Comparison of ENCODE assay signal across 8 cellular contexts in genomic region chr13:25300861-25301346, GRCh38. TPM values are rescaled to one million over a fixed set of nuclear protein-coding genes. Genes with fewer than 3 reads are reported as not detected.
DNase-seq lines count a peak whose midpoint lies in the region; ATAC-seq, FAIRE-seq and TF ChIP-seq lines count a peak whose summit lies in the region.

No MANE protein-coding gene starts in this region.

- peak overlapping the region; percentile 75 for H3K4me2 ChIP-seq in HCT116 (ENCODE audit: low read length)
- H3K4me2 ChIP-seq in PC-3 (ENCODE audit: low read length), result peak overlapping the region; percentile 85
- peak overlapping the region; percentile 83 for H3K4me2 ChIP-seq in HepG2 (ENCODE audit: low read depth, low read length)

- DNase-seq in D721Med (ENCODE audit: insufficient read length, low spot score), result no peak
- no peak for DNase-seq in HCT116 (ENCODE audit: low read depth, low spot score)
- no peak for DNase-seq in PC-3
- no peak for DNase-seq in bronchial epithelial cell (ENCODE audit: low read depth)
- no peak for DNase-seq in HepG2 (ENCODE audit: low spot score)
- no peak for DNase-seq in GM10248 (ENCODE audit: extremely low spot score)
- no peak for DNase-seq in NCI-H2107 (lab: John Stamatoyannopoulos, UW)

- no peaks in the 10 kb centered on the region for H3F3A ChIP-seq in PC-3 (ENCODE audit: low read length, unreplicated experiment)

- no peaks in the 10 kb centered on the region; the same call in 1 of the 2 replicates for H3K27me3 ChIP-seq in HCT116 (ENCODE audit: insufficient read depth, low read length)
- H3K27me3 ChIP-seq in PC-3 (ENCODE audit: low read length), result no peaks in the 10 kb centered on the region
- H3K27me3 ChIP-seq in bronchial epithelial cell (ENCODE audit: control insufficient read depth, insufficient read depth, low read length), result no peaks in the 10 kb centered on the region
- H3K27me3 ChIP-seq in HepG2 (ENCODE audit: control insufficient read depth in 1 of 2, insufficient read depth in 2 of 2, low read length in 2 of 2), result no peaks in the 10 kb centered on the region; a peak in 1 of 5 replicates

- TF ChIP-seq RAD21 in HCT116 (IDR thresholded peaks at IDR 0.05; ENCODE audit: low read depth) (no peak), HepG2 (CRISPR knock-in tag; IDR thresholded peaks at IDR 0.05) (no peak)

- peak overlapping the region; percentile 54 for H3K27ac ChIP-seq in HCT116 (ENCODE audit: low read depth, low read length)
- H3K27ac ChIP-seq in PC-3 (ENCODE audit: low read length), result no peak overlapping the region
- peak overlapping the region; percentile 80 for H3K27ac ChIP-seq in HepG2 (ENCODE audit: extremely low read length, insufficient read depth, low read length)

- H3K79me2 ChIP-seq in HCT116 (ENCODE audit: insufficient read depth, low read length) (peaks cover 48% of the 10 kb centered on the region), PC-3 (ENCODE audit: low read length) (peaks cover 44% of the 10 kb centered on the region), HepG2 (ENCODE audit: insufficient read depth, low read length) (peaks cover 42% of the 10 kb centered on the region)

- TF ChIP-seq POLR2A in HCT116 (IDR thresholded peaks at IDR 0.05; ENCODE audit: borderline replicate concordance, extremely low read depth, insufficient read depth, insufficient read length) (no peak), HepG2 (IDR thresholded peaks at IDR 0.05; ENCODE audit: insufficient read depth in 1 of 2, low read depth in 2 of 2, low read length in 2 of 2) (no peak)

- WGBS in HepG2 (ENCODE audit: low lambda C conversion rate), result 91% methylated on average over 30 of the region's 33 CpGs

- in situ Hi-C loops in HepG2 (cut with HindIII; ENCODE audit: extremely low pct_ligation_motif_present, low pct_unique_long_range_greater_than_20kb), result no loop called here

- POLR2A ChIA-PET in HCT116 (lab: Charles Lee), result no interaction called here
- POLR2A ChIA-PET in PC-3 (lab: Charles Lee; ENCODE audit: unreplicated experiment), result no interaction called here
- POLR2A ChIA-PET in HepG2 (lab: Yijun Ruan, JAX), result no interaction called here
- POLR2A ChIA-PET in GM10248 (lab: Yijun Ruan, JAX), result no interaction called here

- peak overlapping the region; percentile 86 for H3K27ac Mint-ChIP-seq in stimulated activated naive CD8-positive, alpha-beta T cell treated with anti-CD3 and anti-CD28 coated beads, Interleukin-15, Interleukin-2, amounts not matched to agents 100 ng/mL and 50 ng/mL, for 24 hours

- peaks cover 32% of the 10 kb centered on the region for H3K36me3 Mint-ChIP-seq in stimulated activated naive CD8-positive, alpha-beta T cell treated with anti-CD3 and anti-CD28 coated beads, Interleukin-15, Interleukin-2, amounts not matched to agents 100 ng/mL and 50 ng/mL, for 24 hours (ENCODE audit: low read depth)

- CTCF ChIA-PET in HCT116 (lab: Charles Lee), result no interaction called here
- CTCF ChIA-PET in PC-3 (lab: Charles Lee), result no interaction called here
- CTCF ChIA-PET in HepG2 (lab: Yijun Ruan, JAX; ENCODE audit: low intra/inter-chr PET ratio, low total read pairs), result no interaction called here
- CTCF ChIA-PET in GM10248 (lab: Yijun Ruan, JAX), result no interaction called here

- peaks cover 15% of the 10 kb centered on the region; the same call in 1 of the 2 replicates for H4K20me1 ChIP-seq in HCT116 (ENCODE audit: insufficient read depth)
- H4K20me1 ChIP-seq in PC-3 (ENCODE audit: low read length), result peaks cover 11% of the 10 kb centered on the region; the same call in 1 of the 2 replicates
- no peaks in the 10 kb centered on the region; the same call in 1 of the 2 replicates for H4K20me1 ChIP-seq in HepG2 (ENCODE audit: insufficient read depth, low read length)

- FAIRE-seq in D721Med (lab: Jason Lieb, UNC), result peak; percentile 29
- FAIRE-seq in bronchial epithelial cell (lab: Jason Lieb, UNC), result no peak
- no peak for FAIRE-seq in HepG2 (lab: Jason Lieb, UNC)

- H3K4me3 Mint-ChIP-seq in stimulated activated naive CD8-positive, alpha-beta T cell treated with anti-CD3 and anti-CD28 coated beads, Interleukin-15, Interleukin-2, amounts not matched to agents 100 ng/mL and 50 ng/mL, for 24 hours, result peak overlapping the region; percentile 95

- TF ChIP-seq EP300 in HepG2 (IDR thresholded peaks at IDR 0.05; ENCODE audit: low read depth in 2 of 2, low read length in 2 of 2), result no peak
- no peak for TF ChIP-seq EP300 in HepG2 (CRISPR knock-in tag; IDR thresholded peaks at IDR 0.05; ENCODE audit: borderline replicate concordance)

- ATAC-seq in HCT116 (peak; percentile 37), PC-3 (peak; percentile 3; the same call in 1 of the 2 replicates), HepG2 (no peak)

- H3K4me3 ChIP-seq in HCT116 (replicated peaks in 1 of 2; ENCODE audit: low read depth in 1 of 2, low read length in 2 of 2), result peak overlapping the region; percentile 80 to 98
- H3K4me3 ChIP-seq in PC-3 (ENCODE audit: low read length), result peak overlapping the region; percentile 89
- peak overlapping the region; percentile 88 for H3K4me3 ChIP-seq in bronchial epithelial cell (ENCODE audit: low read depth, low read length)
- H3K4me3 ChIP-seq in HepG2 (replicated peaks in 1 of 3; ENCODE audit: insufficient read depth in 1 of 3, low read depth in 2 of 3, low read length in 3 of 3), result peak overlapping the region; percentile 85 to 96 (median 89); a peak in 5 of 6 replicates

- H2AFZ ChIP-seq in HCT116 (ENCODE audit: low read depth, low read length, poor library complexity, severe bottlenecking), result peak overlapping the region; percentile 67
- peak overlapping the region; percentile 98 for H2AFZ ChIP-seq in PC-3 (ENCODE audit: low read length)
- H2AFZ ChIP-seq in HepG2 (ENCODE audit: low read length), result peak overlapping the region; percentile 93

- no peak for TF ChIP-seq CTCF in D721Med (IDR thresholded peaks at IDR 0.05; ENCODE audit: insufficient read depth, missing control alignments)
- TF ChIP-seq CTCF in HCT116 (IDR thresholded peaks at IDR 0.05 in 2 of 3, conservative IDR thresholded peaks at IDR 0.05 in 1 of 3; ENCODE audit: borderline replicate concordance in 1 of 3, insufficient read depth in 1 of 3, low read depth in 2 of 3, low read length in 2 of 3), result no peak
- TF ChIP-seq CTCF in PC-3 (conservative IDR thresholded peaks at IDR 0.05; ENCODE audit: low read depth, low read length), result no peak
- TF ChIP-seq CTCF in bronchial epithelial cell (IDR thresholded peaks at IDR 0.05; ENCODE audit: insufficient read depth, low read length, severe bottlenecking), result no peak
- TF ChIP-seq CTCF in HepG2 (CRISPR knock-in tag; IDR thresholded peaks at IDR 0.05), result no peak
- TF ChIP-seq CTCF in GM10248 (IDR thresholded peaks at IDR 0.05; ENCODE audit: control extremely low read depth, extremely low read depth, low read depth, missing control alignments), result no peak

- intact Hi-C loops in HCT116 (cut with micrococcal nuclease), result no loop called here
- intact Hi-C loops in PC-3 (cut with micrococcal nuclease), result loop anchor here (2.0 kb wide), 1 partner anchor 48 kb away; no protein-coding TSS in a partner anchor
- intact Hi-C loops in HepG2 (cut with micrococcal nuclease; ENCODE audit: unreplicated experiment), result loop anchor here (1.0 kb wide), 1 partner anchor 14 kb away; the partner anchor contains the start of gene MTMR6

- peaks cover 3% of the 10 kb centered on the region; the same call in 1 of the 2 replicates for H3K9me2 ChIP-seq in HCT116 (ENCODE audit: insufficient read depth)
- no peaks in the 10 kb centered on the region for H3K9me2 ChIP-seq in PC-3 (replicated peaks; ENCODE audit: low read length)

- peak overlapping the region; percentile 88 for H3K9ac ChIP-seq in HCT116 (ENCODE audit: low read length)
- peak overlapping the region; percentile 49 for H3K9ac ChIP-seq in PC-3 (ENCODE audit: low read length)
- H3K9ac ChIP-seq in HepG2 (ENCODE audit: insufficient read depth, low read depth, low read length), result peak overlapping the region; percentile 84

- peaks cover 5 to 16% of the 10 kb centered on the region in 2 experiments; a peak in 3 of 4 replicates for H3K36me3 ChIP-seq in HCT116 (ENCODE audit: control insufficient read depth in 1 of 2, insufficient read depth in 2 of 2, low read length in 2 of 2)
- peaks cover 7% of the 10 kb centered on the region for H3K36me3 ChIP-seq in PC-3 (ENCODE audit: low read depth, low read length)
- no peaks in the 10 kb centered on the region for H3K36me3 ChIP-seq in bronchial epithelial cell (ENCODE audit: control insufficient read depth, insufficient read depth, low read length)
- H3K36me3 ChIP-seq in HepG2 (replicated peaks in 1 of 2; ENCODE audit: control insufficient read depth in 1 of 2, insufficient read depth in 2 of 2, low read length in 2 of 2), result no peaks in the 10 kb centered on the region

- H3K4me1 ChIP-seq in HCT116 (ENCODE audit: control insufficient read depth in 1 of 2, insufficient read depth in 2 of 2, low read length in 2 of 2) (peaks cover 13 to 20% of the 10 kb centered on the region in 2 experiments), PC-3 (ENCODE audit: insufficient read depth, low read length) (peaks cover 11% of the 10 kb centered on the region; the same call in 1 of the 2 replicates), HepG2 (ENCODE audit: insufficient read depth, low read length) (peaks cover 39% of the 10 kb centered on the region)

- H3K4me1 Mint-ChIP-seq in stimulated activated naive CD8-positive, alpha-beta T cell treated with anti-CD3 and anti-CD28 coated beads, Interleukin-15, Interleukin-2, amounts not matched to agents 100 ng/mL and 50 ng/mL, for 24 hours (ENCODE audit: low read depth), result peaks cover 44% of the 10 kb centered on the region

- no peaks in the 10 kb centered on the region for H3K9me3 Mint-ChIP-seq in stimulated activated naive CD8-positive, alpha-beta T cell treated with anti-CD3 and anti-CD28 coated beads, Interleukin-15, Interleukin-2, amounts not matched to agents 100 ng/mL and 50 ng/mL, for 24 hours

- TSS peak; percentile 54 for BruUV-seq in HCT116 (replicated peaks; lab: Mats Ljungman, UMichigan)
- TSS peak; percentile 31 for BruUV-seq in PC-3 (replicated peaks; lab: Mats Ljungman, UMichigan)
- BruUV-seq in HepG2 (replicated peaks; lab: Mats Ljungman, UMichigan), result no TSS peak

- peaks cover 20% of the 10 kb centered on the region for H3K27me3 Mint-ChIP-seq in stimulated activated naive CD8-positive, alpha-beta T cell treated with anti-CD3 and anti-CD28 coated beads, Interleukin-15, Interleukin-2, amounts not matched to agents 100 ng/mL and 50 ng/mL, for 24 hours

- no peaks in the 10 kb centered on the region for H3K9me3 ChIP-seq in HCT116 (ENCODE audit: control insufficient read depth in 1 of 2, insufficient read depth in 1 of 2, low read depth in 1 of 2, low read length in 2 of 2)
- H3K9me3 ChIP-seq in PC-3 (ENCODE audit: low read length), result no peaks in the 10 kb centered on the region
- H3K9me3 ChIP-seq in HepG2 (ENCODE audit: low read length), result no peaks in the 10 kb centered on the region

- RAD21 ChIA-PET in HCT116 (lab: Charles Lee; ENCODE audit: low non-redundant PET in 1 of 2, low total read pairs in 2 of 2, uncharacterized antibody in 2 of 2, unreplicated experiment in 2 of 2), result no interaction called here

RNA-seq across cellular contexts. Expression of gene NUP58, which starts 0.5 kb away (rescaled TPM):
- total RNA-seq in HCT116 (2021; ENCODE audit: unreplicated experiment) (101 TPM), PC-3 (2014; rRNA removed) (46.1 and 63.8 TPM in 2 replicates), bronchial epithelial cell (105 and 133 TPM in 2 replicates), HepG2 (2016; rRNA removed; fragmentation: Illumina TruSeq; extraction: Trizol) (46.5 and 66.0 TPM in 2 replicates)
- polyA plus RNA-seq in HCT116 (2012), result 36.9 and 39.6 TPM in 2 replicates
- total RNA-seq in HepG2 (2016; cell fraction: cytosol; rRNA removed; fragmentation: Illumina TruSeq; extraction: Trizol; ENCODE audit: low read depth), result 12.5 and 13.3 TPM in 2 replicates
- total RNA-seq in HepG2 (2016; cell fraction: insoluble cytoplasmic fraction; rRNA removed; fragmentation: Illumina TruSeq; extraction: Trizol), result 44.8 and 68.4 TPM in 2 replicates
- 36.6 and 36.9 TPM in 2 replicates for total RNA-seq in HepG2 (2016; cell fraction: membrane; rRNA removed; fragmentation: Illumina TruSeq; extraction: Trizol)
- 39.2 and 41.4 TPM in 2 replicates for total RNA-seq in HepG2 (2016; cell fraction: nucleus; rRNA removed; fragmentation: Illumina TruSeq; extraction: Trizol)
- 38.3 and 45.4 TPM in 2 replicates for polyA plus RNA-seq in HepG2 (2011; rRNA removed)
- 26.4 and 28.5 TPM in 2 replicates for polyA plus RNA-seq in HepG2 (2011; cell fraction: cytosol; rRNA removed)
- 19.6 and 20.1 TPM in 2 replicates for polyA plus RNA-seq in HepG2 (2011; cell fraction: nucleus; rRNA removed)
- 20.4 and 27.1 TPM in 2 replicates for polyA plus RNA-seq in HepG2 (2012)
- 2.3 and 2.4 TPM in 2 replicates for polyA plus RNA-seq in HepG2 (2016; cell fraction: cytosol; fragmentation: Illumina TruSeq; extraction: Trizol; ENCODE audit: low read depth)
- polyA plus RNA-seq in HepG2 (2016; cell fraction: insoluble cytoplasmic fraction; fragmentation: Illumina TruSeq; extraction: Trizol; ENCODE audit: low read depth), result 40.2 and 44.8 TPM in 2 replicates
- 9.0 and 9.5 TPM in 2 replicates for polyA plus RNA-seq in HepG2 (2016; cell fraction: membrane; fragmentation: Illumina TruSeq; extraction: Trizol; ENCODE audit: low read depth)
- polyA plus RNA-seq in HepG2 (2016; cell fraction: nucleus; fragmentation: Illumina TruSeq; extraction: Trizol; ENCODE audit: insufficient read depth, low read depth), result 33.1 and 38.3 TPM in 2 replicates
- 69.1 and 83.6 TPM in 2 replicates for polyA minus RNA-seq in HepG2 (2011; rRNA and poly(A)+ RNA removed; ENCODE audit: low replicate concordance)
- polyA minus RNA-seq in HepG2 (2011; cell fraction: cytosol; rRNA and poly(A)+ RNA removed), result 30.0 and 34.4 TPM in 2 replicates
- polyA minus RNA-seq in HepG2 (2011; cell fraction: nucleus; rRNA and poly(A)+ RNA removed), result 78.5 and 81.9 TPM in 2 replicates

RNA-seq across cellular contexts. Expression of gene MTMR6, which starts 13.6 kb away (rescaled TPM):
- total RNA-seq in HCT116 (2021; ENCODE audit: unreplicated experiment) (11.4 TPM), PC-3 (2014; rRNA removed) (10.5 and 11.6 TPM in 2 replicates), bronchial epithelial cell (22.0 and 22.1 TPM in 2 replicates), HepG2 (2016; rRNA removed; fragmentation: Illumina TruSeq; extraction: Trizol) (7.8 and 12.5 TPM in 2 replicates)
- 3.3 and 5.1 TPM in 2 replicates for polyA plus RNA-seq in HCT116 (2012)
- total RNA-seq in HepG2 (2016; cell fraction: cytosol; rRNA removed; fragmentation: Illumina TruSeq; extraction: Trizol; ENCODE audit: low read depth), result 0.79 and 0.91 TPM in 2 replicates
- total RNA-seq in HepG2 (2016; cell fraction: insoluble cytoplasmic fraction; rRNA removed; fragmentation: Illumina TruSeq; extraction: Trizol), result 7.9 and 13.8 TPM in 2 replicates
- total RNA-seq in HepG2 (2016; cell fraction: membrane; rRNA removed; fragmentation: Illumina TruSeq; extraction: Trizol), result 3.2 and 3.4 TPM in 2 replicates
- 5.7 and 6.2 TPM in 2 replicates for total RNA-seq in HepG2 (2016; cell fraction: nucleus; rRNA removed; fragmentation: Illumina TruSeq; extraction: Trizol)
- 2.4 and 3.4 TPM in 2 replicates for polyA plus RNA-seq in HepG2 (2011; rRNA removed)
- polyA plus RNA-seq in HepG2 (2011; cell fraction: cytosol; rRNA removed), result 1.3 and 2.1 TPM in 2 replicates
- polyA plus RNA-seq in HepG2 (2011; cell fraction: nucleus; rRNA removed), result 1.1 and 1.4 TPM in 2 replicates
- 3.9 and 4.1 TPM in 2 replicates for polyA plus RNA-seq in HepG2 (2012)
- polyA plus RNA-seq in HepG2 (2016; cell fraction: cytosol; fragmentation: Illumina TruSeq; extraction: Trizol; ENCODE audit: low read depth), result 0.24 and 0.27 TPM in 2 replicates
- polyA plus RNA-seq in HepG2 (2016; cell fraction: insoluble cytoplasmic fraction; fragmentation: Illumina TruSeq; extraction: Trizol; ENCODE audit: low read depth), result 9.2 and 9.8 TPM in 2 replicates
- polyA plus RNA-seq in HepG2 (2016; cell fraction: membrane; fragmentation: Illumina TruSeq; extraction: Trizol; ENCODE audit: low read depth), result 1.3 and 1.4 TPM in 2 replicates
- 6.0 and 6.2 TPM in 2 replicates for polyA plus RNA-seq in HepG2 (2016; cell fraction: nucleus; fragmentation: Illumina TruSeq; extraction: Trizol; ENCODE audit: insufficient read depth, low read depth)
- polyA minus RNA-seq in HepG2 (2011; rRNA and poly(A)+ RNA removed; ENCODE audit: low replicate concordance), result 2.6 and 3.3 TPM in 2 replicates
- polyA minus RNA-seq in HepG2 (2011; cell fraction: cytosol; rRNA and poly(A)+ RNA removed), result 4.2 and 5.3 TPM in 2 replicates
- 4.8 and 5.1 TPM in 2 replicates for polyA minus RNA-seq in HepG2 (2011; cell fraction: nucleus; rRNA and poly(A)+ RNA removed)
